In the genomic region with DNA sequence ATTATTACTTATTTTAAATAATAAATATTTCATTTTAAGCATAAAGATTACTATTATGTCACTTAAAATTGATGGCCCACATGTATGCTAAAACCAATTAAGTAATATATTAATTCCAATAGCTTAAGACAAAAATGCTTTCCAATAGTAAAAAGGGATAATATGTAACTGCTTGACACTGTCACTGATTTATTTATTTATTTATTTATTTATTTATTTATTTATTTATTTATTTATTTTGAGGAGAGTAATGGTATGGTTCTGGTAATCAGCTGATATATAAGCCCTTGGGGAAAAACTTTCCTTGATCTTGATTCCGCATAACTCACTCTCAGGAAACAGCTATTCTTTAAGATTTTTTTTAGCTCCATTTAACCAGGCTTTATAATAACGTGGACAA, we compare ENCODE assay signal across 25 cellular contexts.
"Had no signal": no experiment of that assay in that cellular context is flagged by ENCODE, and none has a peak within 500 bp of the region (broad histone marks: within the 10 kb centered on the region; RNA-seq: fewer than 3 reads in every experiment).

No MANE protein-coding gene starts in this region.

- H2AFZ ChIP-seq: hepatocyte had no signal

- H3K4me2 ChIP-seq: hepatocyte had no signal

- ATAC-seq: effector memory CD8-positive, alpha-beta T cell; esophagus mucosa; gastroesophageal sphincter; heart left ventricle; left cardiac atrium; left lung; left ventricle myocardium superior; lower lobe of right lung; mucosa of descending colon had no signal

- H3K4me3 ChIP-seq: colonic mucosa, esophagus squamous epithelium, gastroesophageal sphincter, heart left ventricle, hepatocyte, left lung, lower lobe of right lung, mucosa of descending colon had no signal

- H3K9me3 ChIP-seq: colonic mucosa, gastroesophageal sphincter, lower lobe of right lung, mucosa of descending colon had no signal

- H3K4me1 ChIP-seq: colonic mucosa, esophagus squamous epithelium, gastroesophageal sphincter, heart left ventricle, left lung, lower lobe of right lung had no signal

- FAIRE-seq: endometrium had no signal

- H3K36me3 ChIP-seq: colonic mucosa, esophagus squamous epithelium, gastroesophageal sphincter, heart left ventricle, left lung, lower lobe of right lung had no signal

- DNase-seq: colonic mucosa; cortex of kidney; effector CD8-positive, alpha-beta T cell; effector memory CD8-positive, alpha-beta T cell; endodermal cell; erythroblast; esophagus squamous epithelium; foreskin fibroblast; foreskin melanocyte; heart left ventricle; hypothalamus; immature natural killer cell; islet precursor cell; left cardiac atrium; left lung; left ventricle myocardium superior; lower lobe of right lung; mesenchymal stem cell; mucosa of descending colon; naive B cell had no signal

- H3K79me2 ChIP-seq: hepatocyte had no signal

- H3K27me3 ChIP-seq: colonic mucosa, esophagus squamous epithelium, gastroesophageal sphincter, heart left ventricle, hepatocyte, left lung had no signal

- H3K27ac ChIP-seq: colonic mucosa, epithelial cell of prostate, esophagus squamous epithelium, gastroesophageal sphincter, heart left ventricle, hepatocyte, left lung, lower lobe of right lung had no signal
